ENCODE assay signal across 1 cellular context in the genomic region with DNA sequence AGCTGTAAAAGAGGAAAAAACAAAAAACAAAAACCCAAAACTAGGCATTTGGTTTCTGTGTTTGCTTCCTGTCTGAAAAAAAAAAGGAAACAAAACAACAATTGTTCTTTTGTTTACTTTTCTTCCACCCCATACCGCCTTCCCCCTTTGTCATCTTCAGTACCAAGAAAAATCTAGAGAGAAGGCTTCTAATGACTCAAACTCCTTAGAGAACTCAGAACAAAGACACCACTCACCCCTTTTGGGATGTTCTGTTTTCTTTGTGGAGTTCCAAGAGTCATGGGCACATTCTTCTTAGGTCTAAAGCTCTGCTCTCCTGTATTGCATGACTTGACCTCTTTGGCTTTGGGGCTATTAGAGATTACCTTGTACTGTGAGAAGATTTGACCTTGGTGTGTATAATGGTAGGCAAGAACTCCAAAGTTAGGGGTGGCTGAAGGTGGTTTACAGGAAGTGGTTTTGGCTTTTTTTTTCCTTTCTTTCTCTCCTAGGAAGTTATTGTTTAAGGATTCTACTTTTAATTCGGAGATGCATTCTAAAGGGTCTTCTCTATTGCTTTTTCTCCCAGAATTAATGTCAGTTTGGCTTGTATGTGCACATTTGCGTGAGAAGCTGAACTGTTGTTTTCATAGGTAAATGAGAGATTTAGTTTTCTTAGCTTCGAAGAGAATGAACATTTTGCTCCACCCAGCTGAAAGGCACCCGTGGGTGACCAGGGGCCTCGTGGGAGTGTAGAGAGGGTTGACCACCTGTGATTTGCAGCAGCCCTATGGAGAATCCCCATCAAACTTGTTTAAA.
TF ChIP-seq lines count a peak whose summit lies in the region.

No MANE protein-coding gene starts in this region.

TF ChIP-seq in GM12878, 131 proteins besides CTCF, POLR2A, EP300 and RAD21 (continued from another document):
- TF ChIP-seq, protein P1, sequence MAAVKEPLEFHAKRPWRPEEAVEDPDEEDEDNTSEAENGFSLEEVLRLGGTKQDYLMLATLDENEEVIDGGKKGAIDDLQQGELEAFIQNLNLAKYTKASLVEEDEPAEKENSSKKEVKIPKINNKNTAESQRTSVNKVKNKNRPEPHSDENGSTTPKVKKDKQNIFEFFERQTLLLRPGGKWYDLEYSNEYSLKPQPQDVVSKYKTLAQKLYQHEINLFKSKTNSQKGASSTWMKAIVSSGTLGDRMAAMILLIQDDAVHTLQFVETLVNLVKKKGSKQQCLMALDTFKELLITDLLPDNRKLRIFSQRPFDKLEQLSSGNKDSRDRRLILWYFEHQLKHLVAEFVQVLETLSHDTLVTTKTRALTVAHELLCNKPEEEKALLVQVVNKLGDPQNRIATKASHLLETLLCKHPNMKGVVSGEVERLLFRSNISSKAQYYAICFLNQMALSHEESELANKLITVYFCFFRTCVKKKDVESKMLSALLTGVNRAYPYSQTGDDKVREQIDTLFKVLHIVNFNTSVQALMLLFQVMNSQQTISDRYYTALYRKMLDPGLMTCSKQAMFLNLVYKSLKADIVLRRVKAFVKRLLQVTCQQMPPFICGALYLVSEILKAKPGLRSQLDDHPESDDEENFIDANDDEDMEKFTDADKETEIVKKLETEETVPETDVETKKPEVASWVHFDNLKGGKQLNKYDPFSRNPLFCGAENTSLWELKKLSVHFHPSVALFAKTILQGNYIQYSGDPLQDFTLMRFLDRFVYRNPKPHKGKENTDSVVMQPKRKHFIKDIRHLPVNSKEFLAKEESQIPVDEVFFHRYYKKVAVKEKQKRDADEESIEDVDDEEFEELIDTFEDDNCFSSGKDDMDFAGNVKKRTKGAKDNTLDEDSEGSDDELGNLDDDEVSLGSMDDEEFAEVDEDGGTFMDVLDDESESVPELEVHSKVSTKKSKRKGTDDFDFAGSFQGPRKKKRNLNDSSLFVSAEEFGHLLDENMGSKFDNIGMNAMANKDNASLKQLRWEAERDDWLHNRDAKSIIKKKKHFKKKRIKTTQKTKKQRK (IDR thresholded peaks at IDR 0.05; ENCODE audit: low read depth, low read length) = no peak
- TF ChIP-seq, protein P2, sequence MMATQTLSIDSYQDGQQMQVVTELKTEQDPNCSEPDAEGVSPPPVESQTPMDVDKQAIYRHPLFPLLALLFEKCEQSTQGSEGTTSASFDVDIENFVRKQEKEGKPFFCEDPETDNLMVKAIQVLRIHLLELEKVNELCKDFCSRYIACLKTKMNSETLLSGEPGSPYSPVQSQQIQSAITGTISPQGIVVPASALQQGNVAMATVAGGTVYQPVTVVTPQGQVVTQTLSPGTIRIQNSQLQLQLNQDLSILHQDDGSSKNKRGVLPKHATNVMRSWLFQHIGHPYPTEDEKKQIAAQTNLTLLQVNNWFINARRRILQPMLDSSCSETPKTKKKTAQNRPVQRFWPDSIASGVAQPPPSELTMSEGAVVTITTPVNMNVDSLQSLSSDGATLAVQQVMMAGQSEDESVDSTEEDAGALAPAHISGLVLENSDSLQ (IDR thresholded peaks at IDR 0.05) = no peak
- TF ChIP-seq POLR2AphosphoS5 (IDR thresholded peaks at IDR 0.05; ENCODE audit: low read length) (no peak), POLR2AphosphoS2 (IDR thresholded peaks at IDR 0.05; ENCODE audit: low read depth, low read length) (no peak), MYB (IDR thresholded peaks at IDR 0.05; ENCODE audit: borderline replicate concordance, low read depth, low read length) (no peak), TAF1 (IDR thresholded peaks at IDR 0.05; ENCODE audit: borderline replicate concordance, low read depth, low read length) (no peak), MEF2B (IDR thresholded peaks at IDR 0.05; ENCODE audit: partially characterized antibody, poor library complexity, severe bottlenecking) (no peak), TCF3 (IDR thresholded peaks at IDR 0.05; ENCODE audit: borderline replicate concordance, insufficient read depth, low read depth, low read length) (no peak), FOXK2 (IDR thresholded peaks at IDR 0.05) (no peak), SUZ12 (IDR thresholded peaks at IDR 0.05; ENCODE audit: unreplicated experiment) (no peak), JUNB (IDR thresholded peaks at IDR 0.05) (no peak), ZNF24 (IDR thresholded peaks at IDR 0.05) (no peak), CBFB (IDR thresholded peaks at IDR 0.05; ENCODE audit: low read depth) (no peak)
- TF ChIP-seq, protein P3, sequence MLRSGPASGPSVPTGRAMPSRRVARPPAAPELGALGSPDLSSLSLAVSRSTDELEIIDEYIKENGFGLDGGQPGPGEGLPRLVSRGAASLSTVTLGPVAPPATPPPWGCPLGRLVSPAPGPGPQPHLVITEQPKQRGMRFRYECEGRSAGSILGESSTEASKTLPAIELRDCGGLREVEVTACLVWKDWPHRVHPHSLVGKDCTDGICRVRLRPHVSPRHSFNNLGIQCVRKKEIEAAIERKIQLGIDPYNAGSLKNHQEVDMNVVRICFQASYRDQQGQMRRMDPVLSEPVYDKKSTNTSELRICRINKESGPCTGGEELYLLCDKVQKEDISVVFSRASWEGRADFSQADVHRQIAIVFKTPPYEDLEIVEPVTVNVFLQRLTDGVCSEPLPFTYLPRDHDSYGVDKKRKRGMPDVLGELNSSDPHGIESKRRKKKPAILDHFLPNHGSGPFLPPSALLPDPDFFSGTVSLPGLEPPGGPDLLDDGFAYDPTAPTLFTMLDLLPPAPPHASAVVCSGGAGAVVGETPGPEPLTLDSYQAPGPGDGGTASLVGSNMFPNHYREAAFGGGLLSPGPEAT (IDR thresholded peaks at IDR 0.05; ENCODE audit: low read depth) = no peak
